In the genomic region with DNA sequence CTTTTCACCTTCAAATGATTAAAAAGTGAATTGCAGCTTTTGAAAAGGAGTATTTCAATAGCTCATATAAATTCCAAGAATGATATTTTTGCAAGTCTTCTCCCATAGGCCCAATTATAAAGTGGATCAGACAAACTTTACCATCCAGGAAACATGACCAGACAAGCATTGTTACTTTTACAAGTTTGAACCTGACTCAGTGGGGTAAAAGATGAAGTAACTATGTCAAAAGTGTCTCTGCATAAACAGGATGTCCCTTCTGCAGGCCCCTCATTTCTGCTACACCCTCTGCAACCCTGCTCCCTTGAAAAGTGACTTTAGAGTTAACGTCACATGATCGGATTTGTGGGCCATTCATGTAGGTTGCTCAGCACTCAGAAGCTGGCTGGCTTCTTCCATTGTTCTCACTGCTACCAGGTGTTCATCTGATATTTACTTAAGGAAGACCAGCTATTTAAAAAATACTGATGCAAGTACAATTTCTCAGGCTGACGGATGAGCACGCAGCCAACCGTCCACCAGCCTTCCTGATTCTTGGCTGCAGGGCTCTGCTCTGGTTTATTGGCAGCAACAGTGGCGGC, we compare ENCODE assay signal across 19 cellular contexts. TPM values are rescaled to one million over a fixed set of nuclear protein-coding genes. Genes with fewer than 3 reads are reported as not detected.
DNase-seq lines count a peak whose midpoint lies in the region; ATAC-seq and TF ChIP-seq lines count a peak whose summit lies in the region.
"Had no signal": no experiment of that assay in that cellular context is flagged by ENCODE, and none has a peak within 500 bp of the region (broad histone marks: within the 10 kb centered on the region; RNA-seq: fewer than 3 reads in every experiment).

No MANE protein-coding gene starts in this region.

- peaks cover 11% of the 10 kb centered on the region for H3K4me1 ChIP-seq in RWPE2 (ENCODE audit: insufficient read depth, poor library complexity, severe bottlenecking)
- H3K4me1 ChIP-seq: sigmoid colon had no signal

- H3K27me3 ChIP-seq in RWPE2 (ENCODE audit: insufficient read depth, poor library complexity, severe bottlenecking), result no peaks in the 10 kb centered on the region
- H3K27me3 ChIP-seq: BLaER1 treated with 17β-estradiol and CSF1 and Interleukin-3, amounts not matched to agents 10 nM and 100 nM; heart right ventricle; ovary; sigmoid colon had no signal

- no peak for TF ChIP-seq CTCF in LNCaP clone FGC (IDR thresholded peaks at IDR 0.05; ENCODE audit: control insufficient read depth, extremely low read depth, insufficient read depth)
- no peak for TF ChIP-seq CTCF in RWPE2 (IDR thresholded peaks at IDR 0.05; ENCODE audit: poor library complexity, severe bottlenecking)

- H3K9me3 ChIP-seq in RWPE2 (ENCODE audit: severe bottlenecking), result no peaks in the 10 kb centered on the region
- H3K9me3 ChIP-seq: BLaER1 treated with 17β-estradiol and CSF1 and Interleukin-3, amounts not matched to agents 10 nM and 100 nM; heart right ventricle; lower lobe of right lung; ovary; sigmoid colon had no signal

- peak overlapping the region; percentile 30 for H3K27ac ChIP-seq in RWPE2 (ENCODE audit: poor library complexity, severe bottlenecking)
- H3K27ac ChIP-seq: BLaER1 treated with 17β-estradiol and CSF1 and Interleukin-3, amounts not matched to agents 10 nM and 100 nM; lower lobe of right lung; ovary; sigmoid colon; SK-N-MC had no signal

- DNase-seq in NCI-H345 (lab: John Stamatoyannopoulos, UW) (peak; percentile 29), NCI-H345 treated with DMSO at 0.1 percent for 48 hours (lab: John Stamatoyannopoulos, UW; ENCODE audit: unreplicated experiment) (no peak), LNCaP clone FGC (ENCODE audit: low read depth) (peak; percentile 46), RWPE2 (ENCODE audit: low spot score) (no peak), EL (no peak), kidney tubule cell (ENCODE audit: low spot score) (no peak)
- DNase-seq: activated T-cell treated with anti-CD3 and anti-CD28 coated beads, Interleukin-2, amount 50 U/mL, for 4 hours; heart right ventricle; immature natural killer cell; lower lobe of right lung; NCI-H446 treated with DMSO at 0.1 percent for 48 hours; ovary; sigmoid colon; stimulated activated naive CD8-positive, alpha-beta T cell treated with anti-CD3 and anti-CD28 coated beads, Interleukin-15, Interleukin-2, amounts not matched to agents 100 U/mL and 50 U/mL, for 24 hours; T-helper 9 cell had no signal

- peaks cover 100% of the 10 kb centered on the region for H3K36me3 ChIP-seq in RWPE2 (ENCODE audit: low read depth)
- H3K36me3 ChIP-seq: ovary had no signal

- ATAC-seq in RWPE2 (ENCODE audit: low read depth) (peak; percentile 50), esophagus mucosa (peak; percentile 53), HG03469 (IDR thresholded peaks at IDR 0.05; ENCODE audit: unreplicated experiment) (no peak)
- ATAC-seq: activated T-cell treated with anti-CD3 and anti-CD28 coated beads, Interleukin-2, amount 50 U/mL, for 4 hours; stimulated activated naive CD8-positive, alpha-beta T cell treated with anti-CD3 and anti-CD28 coated beads, Interleukin-15, Interleukin-2, amounts not matched to agents 100 U/mL and 50 U/mL, for 24 hours had no signal

- no peak overlapping the region for H3K4me3 ChIP-seq in LNCaP clone FGC (ENCODE audit: low read depth, low read length)
- H3K4me3 ChIP-seq in RWPE2 (ENCODE audit: severe bottlenecking), result no peak overlapping the region
- H3K4me3 ChIP-seq: BLaER1 treated with 17β-estradiol and CSF1 and Interleukin-3, amounts not matched to agents 10 nM and 100 nM; heart right ventricle; lower lobe of right lung; ovary; sigmoid colon; SK-N-MC had no signal

RNA-seq across cellular contexts. Expression of gene URB1, which starts 32.3 kb away (rescaled TPM):
- 14.8 TPM for total RNA-seq in esophagus mucosa

RNA-seq across cellular contexts. Expression of gene EVA1C, which starts 52.0 kb away (rescaled TPM):
- 23.8 TPM for total RNA-seq in esophagus mucosa

Comparison
In these comparisons a context has a peak if more than half of its experiments do, and no peak if none do; other contexts are left out.
1. DNase-seq: peak in NCI-H345 (single experiment) and LNCaP clone FGC (single experiment); none in NCI-H345 treated with DMSO at 0.1 percent for 48 hours (single experiment), RWPE2 (single experiment), EL (single experiment) and kidney tubule cell (single experiment).